In genomic region chr2:68253211-68254068, GRCh38 we compare ENCODE assay signal across 8 cellular contexts. TPM values are rescaled to one million over a fixed set of nuclear protein-coding genes. Genes with fewer than 3 reads are reported as not detected.
DNase-seq lines count a peak whose midpoint lies in the region; ATAC-seq and TF ChIP-seq lines count a peak whose summit lies in the region.

No MANE protein-coding gene starts in this region.

- peaks cover 28% of the 10 kb centered on the region for H3F3A ChIP-seq in GM23248 (ENCODE audit: insufficient read depth)
- H3F3A ChIP-seq in OCI-LY1 (ENCODE audit: insufficient read depth, low read length) = no peaks in the 10 kb centered on the region

- H2AFZ ChIP-seq in GM23248 = peak overlapping the region; percentile 81
- no peak overlapping the region for H2AFZ ChIP-seq in OCI-LY1 (ENCODE audit: low read length)

- H3K27ac ChIP-seq in GM23248 = peak overlapping the region; percentile 95
- H3K27ac ChIP-seq in OCI-LY1 (ENCODE audit: low read depth, low read length, poor library complexity, severe bottlenecking) = peak overlapping the region; percentile 75

- TF ChIP-seq CTCF in OCI-LY1 (IDR thresholded peaks at IDR 0.05; ENCODE audit: low read length) = no peak
- no peak for TF ChIP-seq CTCF in astrocyte of the cerebellum (IDR thresholded peaks at IDR 0.05; ENCODE audit: low read depth, low read length, missing control alignments)

- WGBS in GM23248 (ENCODE audit: low coverage in 1 of 2, low lambda C conversion rate in 2 of 2, missing lambda C conversion rate in 2 of 2), 2 experiments = 0 to 1% methylated on average over 16 of the region's 16 CpGs

- H3K27me3 ChIP-seq in GM23248 (replicated peaks; ENCODE audit: insufficient read depth) (no peaks in the 10 kb centered on the region), OCI-LY1 (ENCODE audit: insufficient read depth, low read length) (no peaks in the 10 kb centered on the region)

- H3K9me3 ChIP-seq in GM23248 (ENCODE audit: low read depth) (no peaks in the 10 kb centered on the region), OCI-LY1 (ENCODE audit: low read length) (no peaks in the 10 kb centered on the region)

- H4K20me1 ChIP-seq in GM23248 (ENCODE audit: insufficient read depth) (peaks cover 23% of the 10 kb centered on the region), OCI-LY1 (ENCODE audit: insufficient read depth, low read length) (peaks cover 6% of the 10 kb centered on the region)

- peak overlapping the region; percentile 96 for H3K4me2 ChIP-seq in GM23248 (ENCODE audit: unreplicated experiment)
- peak overlapping the region; percentile 91 for H3K4me2 ChIP-seq in OCI-LY1 (ENCODE audit: low read length)

- H3K27ac Mint-ChIP-seq in stimulated activated naive B cell treated with anti-CD40 and anti-IgM and Interleukin-4, amounts not matched to agents 10 μg/mL and 1 μg/mL and 100 μg/mL, for 72 hours = peak overlapping the region; percentile 98

- H3K9me3 Mint-ChIP-seq in stimulated activated naive B cell treated with anti-CD40 and anti-IgM and Interleukin-4, amounts not matched to agents 10 μg/mL and 1 μg/mL and 100 μg/mL, for 72 hours = no peaks in the 10 kb centered on the region

- H3K9ac ChIP-seq in GM23248 = peak overlapping the region; percentile 94
- H3K9ac ChIP-seq in OCI-LY1 (ENCODE audit: low read length) = peak overlapping the region; percentile 98

- peaks cover 12% of the 10 kb centered on the region in 2 donors for H3K36me3 Mint-ChIP-seq in stimulated activated naive B cell treated with anti-CD40 and anti-IgM and Interleukin-4, amounts not matched to agents 10 μg/mL and 1 μg/mL and 100 μg/mL, for 72 hours

- H3K4me1 Mint-ChIP-seq in stimulated activated naive B cell treated with anti-CD40 and anti-IgM and Interleukin-4, amounts not matched to agents 10 μg/mL and 1 μg/mL and 100 μg/mL, for 72 hours = peaks cover 17 to 31% of the 10 kb centered on the region in 2 donors

- ATAC-seq in left colon = peak; percentile 14
- no peak for ATAC-seq in stimulated activated naive B cell treated with anti-CD40 and anti-IgM and Interleukin-4, amounts not matched to agents 10 μg/mL and 1 μg/mL and 100 μg/mL, for 72 hours (replicated peaks)
- no peak for ATAC-seq in GM21381 (IDR thresholded peaks at IDR 0.05; ENCODE audit: unreplicated experiment)
- no peak for ATAC-seq in esophagus mucosa

- intact Hi-C loops in left colon (cut with DNase I, micrococcal nuclease) = no loop called here

- H3K36me3 ChIP-seq in GM23248 (ENCODE audit: low read depth) (no peaks in the 10 kb centered on the region), OCI-LY1 (ENCODE audit: insufficient read depth, low read length) (peaks cover 13% of the 10 kb centered on the region; the same call in 1 of the 2 replicates)

- in situ Hi-C loops in GM23248 (cut with MboI) = no loop called here
- in situ Hi-C loops in astrocyte of the cerebellum (cut with HindIII; ENCODE audit: low sequenced_read_pairs) = no loop called here

- H3K27me3 Mint-ChIP-seq in stimulated activated naive B cell treated with anti-CD40 and anti-IgM and Interleukin-4, amounts not matched to agents 10 μg/mL and 1 μg/mL and 100 μg/mL, for 72 hours = no peaks in the 10 kb centered on the region

- H3K9me2 ChIP-seq in GM23248 (ENCODE audit: insufficient read depth) = no peaks in the 10 kb centered on the region
- no peaks in the 10 kb centered on the region for H3K9me2 ChIP-seq in OCI-LY1 (ENCODE audit: low read depth, low read length)

- DNase-seq in GM23248 = peak; percentile 50
- no peak for DNase-seq in astrocyte of the cerebellum (ENCODE audit: low read depth)
- DNase-seq in left colon = peak in 1 of 2 donors; percentile 21
- DNase-seq in stimulated activated naive B cell treated with anti-CD40 and anti-IgM and Interleukin-4, amounts not matched to agents 10 μg/mL and 1 μg/mL and 100 μg/mL, for 72 hours = no peak
- no peak for DNase-seq in effector CD8-positive, alpha-beta T cell (lab: John Stamatoyannopoulos, UW)

- H3K79me2 ChIP-seq in GM23248 (ENCODE audit: insufficient read depth) = peaks cover 52% of the 10 kb centered on the region
- peaks cover 35% of the 10 kb centered on the region for H3K79me2 ChIP-seq in OCI-LY1 (ENCODE audit: insufficient read depth, low read length)

- peak overlapping the region; percentile 92 for H3K4me3 ChIP-seq in GM23248
- peak overlapping the region; percentile 81 for H3K4me3 ChIP-seq in OCI-LY1 (ENCODE audit: low read depth, low read length, poor library complexity, severe bottlenecking)
- peak overlapping the region; percentile 79 for H3K4me3 ChIP-seq in astrocyte of the cerebellum (ENCODE audit: low read depth, low read length)

- H3K4me1 ChIP-seq in GM23248 (ENCODE audit: insufficient read depth) = peaks cover 53% of the 10 kb centered on the region
- H3K4me1 ChIP-seq in OCI-LY1 (ENCODE audit: insufficient read depth, low read length, severe bottlenecking) = peaks cover 50% of the 10 kb centered on the region

- peak overlapping the region; percentile 92 to 99 for H3K4me3 Mint-ChIP-seq in stimulated activated naive B cell treated with anti-CD40 and anti-IgM and Interleukin-4, amounts not matched to agents 10 μg/mL and 1 μg/mL and 100 μg/mL, for 72 hours

RNA-seq across cellular contexts. Expression of gene PPP3R1, which starts 1.1 kb away (rescaled TPM):
- total RNA-seq in GM23248 (2014; rRNA removed; shearing (Covaris generic)) = 17.7 and 19.0 TPM in 2 replicates
- polyA plus RNA-seq in GM23248 (2016; fragmentation: Nextera tagmentation; extraction: Ambion mirVana) = 3.8 and 4.0 TPM in 2 replicates
- 10 to 100 TPM; 54.7 to 56.3 TPM for total RNA-seq in left colon
- total RNA-seq in esophagus mucosa = 40.8 TPM
